ENCODE assay signal across 38 cellular contexts in the genomic region with DNA sequence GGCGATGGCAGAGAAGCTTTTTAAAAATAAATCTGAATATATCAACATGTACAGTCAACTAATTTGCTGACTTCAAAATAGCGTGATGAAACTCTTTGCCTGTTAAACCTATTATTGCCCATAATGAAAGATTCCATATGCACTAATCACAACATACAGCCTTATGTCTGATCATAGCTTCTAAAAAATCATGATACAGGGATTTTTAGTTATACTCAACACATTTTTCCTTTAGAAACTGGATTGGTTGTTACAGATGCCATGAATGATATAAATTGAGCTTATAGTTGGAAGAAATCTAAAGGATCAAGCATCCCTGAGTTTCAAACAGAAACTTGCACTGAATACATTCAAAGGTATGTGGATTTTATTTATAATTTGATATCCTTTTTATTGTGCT. TPM values are rescaled to one million over a fixed set of nuclear protein-coding genes. Genes with fewer than 3 reads are reported as not detected.
"Had no signal": no experiment of that assay in that cellular context is flagged by ENCODE, and none has a peak within 500 bp of the region (broad histone marks: within the 10 kb centered on the region; RNA-seq: fewer than 3 reads in every experiment).

AMELX (plus strand) TSS at position 301 of the 400 bp plus-strand sequence. CDS start 1,376 bp downstream, outside the sequence.

- H3K9me3 ChIP-seq: MG63 had no signal

- DNase-seq: Karpas-422, Kasumi-1, MG63, MM.1S, MV-4-11, NCI-H1048, NCI-H1092, NCI-H1092 treated with DMSO at 0.1 percent for 48 hours, NCI-H1105, NCI-H1105 treated with DMSO at 0.1 percent for 48 hours, NCI-H1417, NCI-H1417 treated with DMSO at 0.1 percent for 48 hours, NCI-H1436, NCI-H1436 treated with DMSO at 0.1 percent for 48 hours, NCI-H146, NCI-H1694, NCI-H1694 treated with DMSO at 0.1 percent for 48 hours, NCI-H187, NCI-H187 treated with DMSO at 0.1 percent for 48 hours, NCI-H1930, NCI-H2029, NCI-H2029 treated with DMSO at 0.1 percent for 48 hours, NCI-H2081, NCI-H2081 treated with DMSO at 0.1 percent for 48 hours, NCI-H2107, NCI-H2171, NCI-H2171 treated with DMSO at 0.1 percent for 48 hours, NCI-H2227 treated with DMSO at 0.1 percent for 48 hours, NCI-H226, NCI-H345, NCI-H446, NCI-H446 treated with DMSO at 0.1 percent for 48 hours, NCI-H510A had no signal

- H3K9ac ChIP-seq: KMS-11 had no signal

- H3K4me3 ChIP-seq: MG63 had no signal

- H3K27ac ChIP-seq: KMS-11 had no signal

- H3K27me3 ChIP-seq: MG63 had no signal

- H3K4me2 ChIP-seq: KMS-11 had no signal

- H3K36me3 ChIP-seq: MG63 had no signal

RNA-seq across cellular contexts. Expression of gene AMELX, which starts in this region (rescaled TPM):
- total RNA-seq: LHCN-M2, M059J, MCF 10A, NCI-H460 had no signal
